1 cellular context compared by ENCODE assay signal in the genomic region with DNA sequence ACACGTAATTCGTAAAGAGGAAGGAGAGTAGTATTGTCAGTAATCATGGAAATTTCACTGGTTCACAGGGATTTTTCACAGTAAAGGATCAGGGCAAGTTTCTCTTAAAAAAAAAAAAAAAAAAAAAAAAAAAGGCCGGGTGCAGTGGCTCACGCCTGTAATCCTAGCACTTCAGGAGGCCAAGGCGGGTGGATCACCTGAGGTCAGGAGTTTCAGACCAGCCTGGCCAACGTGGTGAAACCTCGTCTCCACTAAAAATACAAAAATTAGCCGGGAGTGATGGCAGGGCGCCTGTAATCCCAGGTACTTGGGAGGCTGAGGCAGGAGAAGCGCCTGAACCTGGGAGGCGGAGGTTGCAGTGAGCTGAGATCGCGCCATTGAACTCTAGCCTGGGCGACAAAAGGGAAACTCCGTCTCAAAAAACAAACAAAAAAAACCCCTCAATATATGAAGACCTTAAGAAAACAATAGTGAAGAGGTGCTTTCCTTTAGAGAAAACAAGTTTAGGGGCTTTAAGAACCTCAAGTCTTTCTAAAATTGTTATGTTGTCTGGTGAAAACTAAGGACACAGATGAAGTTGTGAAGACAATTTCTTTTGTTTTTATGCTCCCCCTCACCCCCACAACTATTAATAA.
TF ChIP-seq lines count a peak whose summit lies in the region.

No MANE protein-coding gene starts in this region.

TF ChIP-seq in HEK293T, 16 proteins besides CTCF, POLR2A, EP300 and RAD21:
- TF ChIP-seq ZNF384 (IDR thresholded peaks at IDR 0.05): peak; percentile 50; the same call in 1 of the 2 replicates
